Comparison of ENCODE assay signal across 8 cellular contexts in the genomic region with DNA sequence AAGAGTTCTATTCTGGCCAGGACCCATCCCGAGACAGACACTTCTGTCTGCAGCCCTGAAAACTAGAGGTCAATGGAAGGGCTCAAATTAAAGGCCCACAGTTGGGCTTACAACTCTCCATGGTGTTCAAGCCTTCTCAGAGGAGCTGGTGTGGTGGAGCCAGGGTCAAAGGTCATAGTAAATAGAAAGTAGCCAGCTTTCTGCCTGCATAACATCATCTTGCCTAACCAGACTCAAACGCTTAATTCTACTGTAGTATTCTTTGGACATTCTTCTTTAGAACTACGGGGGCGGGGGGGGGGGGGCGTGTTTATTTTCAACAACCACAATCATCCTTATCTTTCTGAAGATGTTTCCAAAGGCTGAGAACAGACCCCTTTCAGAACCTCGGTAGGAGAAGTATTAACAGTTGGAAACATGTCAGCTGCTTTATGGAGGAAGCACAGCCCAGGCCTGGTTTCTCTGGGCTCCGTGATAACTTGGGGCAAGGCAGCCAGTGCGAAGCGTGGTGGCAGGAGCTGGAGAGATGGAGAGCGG. TPM values are rescaled to one million over a fixed set of nuclear protein-coding genes. Genes with fewer than 3 reads are reported as not detected.
DNase-seq lines count a peak whose midpoint lies in the region; ATAC-seq and TF ChIP-seq lines count a peak whose summit lies in the region.

No MANE protein-coding gene starts in this region.

- H3K27ac ChIP-seq in DOHH2 (ENCODE audit: low read depth, low read length) (no peak overlapping the region), osteoblast (ENCODE audit: low read depth, low read length) (no peak overlapping the region)

- H4K20me1 ChIP-seq in DOHH2 (ENCODE audit: control insufficient read depth, insufficient read depth, low read depth, low read length) (peaks cover 14% of the 10 kb centered on the region; the same call in 1 of the 2 replicates), osteoblast (ENCODE audit: insufficient read depth, low read length) (peaks cover 17% of the 10 kb centered on the region)

- DNase-seq in NT2/D1 (ENCODE audit: low read depth, low spot score) (no peak), osteoblast (ENCODE audit: insufficient read length, low spot score, missing footprints) (peak; percentile 56), 8988T (no peak)
- no peak for DNase-seq in activated CD4-positive, CD25-positive, alpha-beta regulatory T cell treated with anti-CD3 and anti-CD28 coated beads, Interleukin-2, amount 50 U/mL, for 72 hours

- H3K9ac ChIP-seq in NT2/D1 (ENCODE audit: insufficient read length, low read depth) (peak overlapping the region; percentile 50), endocrine pancreas (ENCODE audit: control insufficient read depth, insufficient read depth, low read length) (peak overlapping the region; percentile 80)

- peaks cover 25% of the 10 kb centered on the region for H3F3A ChIP-seq in DOHH2 (ENCODE audit: control insufficient read depth, insufficient read depth)

- H3K9me2 ChIP-seq in DOHH2 (replicated peaks; ENCODE audit: control insufficient read depth, low read length): no peaks in the 10 kb centered on the region

- peaks cover 27% of the 10 kb centered on the region for H3K4me1 ChIP-seq in DOHH2 (ENCODE audit: control insufficient read depth, low read length)
- H3K4me1 ChIP-seq in NT2/D1 (ENCODE audit: insufficient read depth, insufficient read length): no peaks in the 10 kb centered on the region
- H3K4me1 ChIP-seq in endocrine pancreas (ENCODE audit: control insufficient read depth, insufficient read depth, low read length): peaks cover 6% of the 10 kb centered on the region
- H3K4me1 ChIP-seq in osteoblast (ENCODE audit: insufficient read depth, low read length): peaks cover 16% of the 10 kb centered on the region

- H3K4me3 ChIP-seq in DOHH2 (ENCODE audit: low read length) (peak overlapping the region; percentile 100; the same call in 1 of the 2 replicates), NT2/D1 (ENCODE audit: insufficient read length, low read depth) (no peak overlapping the region), endocrine pancreas (ENCODE audit: control insufficient read depth, insufficient read depth, low read length) (no peak overlapping the region), osteoblast (ENCODE audit: insufficient read depth, low read length) (peak overlapping the region; percentile 87)

- H3K79me2 ChIP-seq in DOHH2 (ENCODE audit: control insufficient read depth, low read length): peaks cover 36% of the 10 kb centered on the region
- peaks cover 27% of the 10 kb centered on the region for H3K79me2 ChIP-seq in osteoblast (ENCODE audit: insufficient read depth, low read length)

- H3K4me2 ChIP-seq in DOHH2 (ENCODE audit: low read length) (peak overlapping the region; percentile 92), osteoblast (ENCODE audit: insufficient read depth, low read length) (peak overlapping the region; percentile 91)

- peaks cover 7% of the 10 kb centered on the region for H3K36me3 ChIP-seq in DOHH2 (ENCODE audit: control insufficient read depth, low read length)
- no peaks in the 10 kb centered on the region for H3K36me3 ChIP-seq in NT2/D1 (ENCODE audit: insufficient read depth, insufficient read length, low read length)
- no peaks in the 10 kb centered on the region for H3K36me3 ChIP-seq in endocrine pancreas (ENCODE audit: control insufficient read depth, insufficient read depth, low read length)
- H3K36me3 ChIP-seq in osteoblast (ENCODE audit: insufficient read depth, low read length): no peaks in the 10 kb centered on the region

- TF ChIP-seq CTCF in DOHH2 (IDR thresholded peaks at IDR 0.05; ENCODE audit: low read depth, low read length, poor library complexity, severe bottlenecking) (no peak), osteoblast (IDR thresholded peaks at IDR 0.05; ENCODE audit: extremely low read depth, low read depth, low read length) (no peak)

- H2AFZ ChIP-seq in osteoblast (ENCODE audit: low read length): peak overlapping the region; percentile 88

- H3K9me3 ChIP-seq in DOHH2 (ENCODE audit: control insufficient read depth, insufficient read depth, low read length) (no peaks in the 10 kb centered on the region), NT2/D1 (ENCODE audit: insufficient read depth, low read length) (no peaks in the 10 kb centered on the region), endocrine pancreas (ENCODE audit: control insufficient read depth, low read length) (no peaks in the 10 kb centered on the region), osteoblast (ENCODE audit: low read depth, low read length) (no peaks in the 10 kb centered on the region)

- H3K27me3 ChIP-seq in DOHH2 (ENCODE audit: control insufficient read depth, low read length) (no peaks in the 10 kb centered on the region), NT2/D1 (ENCODE audit: insufficient read depth, insufficient read length) (no peaks in the 10 kb centered on the region), endocrine pancreas (ENCODE audit: control insufficient read depth, insufficient read depth, low read length) (no peaks in the 10 kb centered on the region), osteoblast (ENCODE audit: insufficient read depth, low read length) (no peaks in the 10 kb centered on the region)

- ATAC-seq in HG02678 (IDR thresholded peaks at IDR 0.05; ENCODE audit: unreplicated experiment): no peak
- no peak for ATAC-seq in HG03025 (IDR thresholded peaks at IDR 0.05; ENCODE audit: low FRiP score, unreplicated experiment)

RNA-seq across cellular contexts. Expression of gene RREB1, which starts 1.5 kb away (rescaled TPM):
- total RNA-seq in osteoblast: 25.9 and 29.3 TPM in 2 replicates

Comparison
In these comparisons a context has a peak if more than half of its experiments do, and no peak if none do; other contexts are left out.
1. H3K4me3 ChIP-seq: peak in DOHH2 (single experiment) and osteoblast (single experiment); none in NT2/D1 (single experiment) and endocrine pancreas (single experiment).